In genomic region chr1:61013189-61013952, GRCh38 we compare ENCODE assay signal across 1 cellular context.
TF ChIP-seq lines count a peak whose summit lies in the region.

No MANE protein-coding gene starts in this region.

TF ChIP-seq in GM23338, 12 proteins besides CTCF, POLR2A, EP300 and RAD21:
- TF ChIP-seq, protein P1, sequence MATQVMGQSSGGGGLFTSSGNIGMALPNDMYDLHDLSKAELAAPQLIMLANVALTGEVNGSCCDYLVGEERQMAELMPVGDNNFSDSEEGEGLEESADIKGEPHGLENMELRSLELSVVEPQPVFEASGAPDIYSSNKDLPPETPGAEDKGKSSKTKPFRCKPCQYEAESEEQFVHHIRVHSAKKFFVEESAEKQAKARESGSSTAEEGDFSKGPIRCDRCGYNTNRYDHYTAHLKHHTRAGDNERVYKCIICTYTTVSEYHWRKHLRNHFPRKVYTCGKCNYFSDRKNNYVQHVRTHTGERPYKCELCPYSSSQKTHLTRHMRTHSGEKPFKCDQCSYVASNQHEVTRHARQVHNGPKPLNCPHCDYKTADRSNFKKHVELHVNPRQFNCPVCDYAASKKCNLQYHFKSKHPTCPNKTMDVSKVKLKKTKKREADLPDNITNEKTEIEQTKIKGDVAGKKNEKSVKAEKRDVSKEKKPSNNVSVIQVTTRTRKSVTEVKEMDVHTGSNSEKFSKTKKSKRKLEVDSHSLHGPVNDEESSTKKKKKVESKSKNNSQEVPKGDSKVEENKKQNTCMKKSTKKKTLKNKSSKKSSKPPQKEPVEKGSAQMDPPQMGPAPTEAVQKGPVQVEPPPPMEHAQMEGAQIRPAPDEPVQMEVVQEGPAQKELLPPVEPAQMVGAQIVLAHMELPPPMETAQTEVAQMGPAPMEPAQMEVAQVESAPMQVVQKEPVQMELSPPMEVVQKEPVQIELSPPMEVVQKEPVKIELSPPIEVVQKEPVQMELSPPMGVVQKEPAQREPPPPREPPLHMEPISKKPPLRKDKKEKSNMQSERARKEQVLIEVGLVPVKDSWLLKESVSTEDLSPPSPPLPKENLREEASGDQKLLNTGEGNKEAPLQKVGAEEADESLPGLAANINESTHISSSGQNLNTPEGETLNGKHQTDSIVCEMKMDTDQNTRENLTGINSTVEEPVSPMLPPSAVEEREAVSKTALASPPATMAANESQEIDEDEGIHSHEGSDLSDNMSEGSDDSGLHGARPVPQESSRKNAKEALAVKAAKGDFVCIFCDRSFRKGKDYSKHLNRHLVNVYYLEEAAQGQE (IDR thresholded peaks at IDR 0.05; ENCODE audit: unreplicated experiment) = no peak
- no peak for TF ChIP-seq JUNB (IDR thresholded peaks at IDR 0.05; ENCODE audit: unreplicated experiment)
- no peak for TF ChIP-seq NANOG (IDR thresholded peaks at IDR 0.05; ENCODE audit: borderline replicate concordance)
- no peak for TF ChIP-seq ZNF114 (CRISPR knock-in tag; IDR thresholded peaks at IDR 0.05)
- TF ChIP-seq STAT1 (IDR thresholded peaks at IDR 0.05; ENCODE audit: unreplicated experiment) = no peak
- TF ChIP-seq CREB1 (CRISPR knock-in tag; IDR thresholded peaks at IDR 0.05; ENCODE audit: low read depth) = no peak
- TF ChIP-seq POLR2AphosphoS5 (IDR thresholded peaks at IDR 0.05; ENCODE audit: low read depth) = no peak
- TF ChIP-seq ZNF331 (CRISPR knock-in tag; IDR thresholded peaks at IDR 0.05; ENCODE audit: low read depth) = no peak
- TF ChIP-seq ETS1 (IDR thresholded peaks at IDR 0.05) = no peak
- no peak for TF ChIP-seq EZH2phosphoT487 (IDR thresholded peaks at IDR 0.05; ENCODE audit: unreplicated experiment)
- TF ChIP-seq ZNF462 (CRISPR knock-in tag; IDR thresholded peaks at IDR 0.05) = no peak
- no peak for TF ChIP-seq EZH2 (IDR thresholded peaks at IDR 0.05; ENCODE audit: low read depth, unreplicated experiment)
